ENCODE assay signal across 1 cellular context in the genomic region with DNA sequence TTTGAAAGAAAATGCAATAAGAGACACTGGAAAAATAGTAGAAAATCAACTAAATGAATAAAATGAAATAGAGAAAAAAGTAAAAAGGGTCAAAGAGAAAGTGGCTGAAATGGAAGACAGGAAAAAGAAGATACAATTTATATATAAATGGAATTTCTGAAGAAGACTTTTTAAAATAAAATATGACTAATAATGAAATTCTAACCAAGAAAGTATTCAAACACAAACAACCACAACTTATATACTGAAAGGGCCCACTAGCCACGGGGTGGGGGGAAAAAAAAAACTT.
TF ChIP-seq lines count a peak whose summit lies in the region.

No MANE protein-coding gene starts in this region.

TF ChIP-seq in K562, 482 proteins besides CTCF, POLR2A, EP300 and RAD21:
- TF ChIP-seq LEF1 (IDR thresholded peaks at IDR 0.05) = 0 out of 2 replicates have a peak, but pooled peaks have one; percentile 8
- TF ChIP-seq ZNF507 (tag; conservative IDR thresholded peaks at IDR 0.05) = 0 out of 2 replicates have a peak, but pooled peaks have one; percentile 2
- no peak for TF ChIP-seq SREBF1 (IDR thresholded peaks at IDR 0.05; ENCODE audit: borderline replicate concordance, low read depth, low read length)
- TF ChIP-seq RBM25 (IDR thresholded peaks at IDR 0.05; ENCODE audit: low read depth, low read length, severe bottlenecking) = peak; percentile 41
- peak; percentile 14; the same call in 1 of the 2 replicates for TF ChIP-seq ZNF316 (IDR thresholded peaks at IDR 0.05)
- TF ChIP-seq, protein P1, sequence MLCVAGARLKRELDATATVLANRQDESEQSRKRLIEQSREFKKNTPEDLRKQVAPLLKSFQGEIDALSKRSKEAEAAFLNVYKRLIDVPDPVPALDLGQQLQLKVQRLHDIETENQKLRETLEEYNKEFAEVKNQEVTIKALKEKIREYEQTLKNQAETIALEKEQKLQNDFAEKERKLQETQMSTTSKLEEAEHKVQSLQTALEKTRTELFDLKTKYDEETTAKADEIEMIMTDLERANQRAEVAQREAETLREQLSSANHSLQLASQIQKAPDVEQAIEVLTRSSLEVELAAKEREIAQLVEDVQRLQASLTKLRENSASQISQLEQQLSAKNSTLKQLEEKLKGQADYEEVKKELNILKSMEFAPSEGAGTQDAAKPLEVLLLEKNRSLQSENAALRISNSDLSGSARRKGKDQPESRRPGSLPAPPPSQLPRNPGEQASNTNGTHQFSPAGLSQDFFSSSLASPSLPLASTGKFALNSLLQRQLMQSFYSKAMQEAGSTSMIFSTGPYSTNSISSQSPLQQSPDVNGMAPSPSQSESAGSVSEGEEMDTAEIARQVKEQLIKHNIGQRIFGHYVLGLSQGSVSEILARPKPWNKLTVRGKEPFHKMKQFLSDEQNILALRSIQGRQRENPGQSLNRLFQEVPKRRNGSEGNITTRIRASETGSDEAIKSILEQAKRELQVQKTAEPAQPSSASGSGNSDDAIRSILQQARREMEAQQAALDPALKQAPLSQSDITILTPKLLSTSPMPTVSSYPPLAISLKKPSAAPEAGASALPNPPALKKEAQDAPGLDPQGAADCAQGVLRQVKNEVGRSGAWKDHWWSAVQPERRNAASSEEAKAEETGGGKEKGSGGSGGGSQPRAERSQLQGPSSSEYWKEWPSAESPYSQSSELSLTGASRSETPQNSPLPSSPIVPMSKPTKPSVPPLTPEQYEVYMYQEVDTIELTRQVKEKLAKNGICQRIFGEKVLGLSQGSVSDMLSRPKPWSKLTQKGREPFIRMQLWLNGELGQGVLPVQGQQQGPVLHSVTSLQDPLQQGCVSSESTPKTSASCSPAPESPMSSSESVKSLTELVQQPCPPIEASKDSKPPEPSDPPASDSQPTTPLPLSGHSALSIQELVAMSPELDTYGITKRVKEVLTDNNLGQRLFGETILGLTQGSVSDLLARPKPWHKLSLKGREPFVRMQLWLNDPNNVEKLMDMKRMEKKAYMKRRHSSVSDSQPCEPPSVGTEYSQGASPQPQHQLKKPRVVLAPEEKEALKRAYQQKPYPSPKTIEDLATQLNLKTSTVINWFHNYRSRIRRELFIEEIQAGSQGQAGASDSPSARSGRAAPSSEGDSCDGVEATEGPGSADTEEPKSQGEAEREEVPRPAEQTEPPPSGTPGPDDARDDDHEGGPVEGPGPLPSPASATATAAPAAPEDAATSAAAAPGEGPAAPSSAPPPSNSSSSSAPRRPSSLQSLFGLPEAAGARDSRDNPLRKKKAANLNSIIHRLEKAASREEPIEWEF (CRISPR knock-in tag; IDR thresholded peaks at IDR 0.05) = no peak
